1 cellular context compared by ENCODE assay signal in genomic region chr22:26713823-26714449, GRCh38.
A peak's percentile ranks its signal among the peaks of the same experiment; 100 is the strongest.
TF ChIP-seq lines count a peak whose summit lies in the region.

No MANE protein-coding gene starts in this region.

TF ChIP-seq in HepG2, 621 proteins besides CTCF, POLR2A, EP300 and RAD21:
- TF ChIP-seq ZBTB2 (CRISPR knock-in tag; IDR thresholded peaks at IDR 0.05; ENCODE audit: low read depth) (no peak), TBX3 (IDR thresholded peaks at IDR 0.05; ENCODE audit: borderline replicate concordance) (peak; percentile 20; the same call in 1 of the 2 replicates), MAFK (conservative IDR thresholded peaks at IDR 0.05 in 1 of 2, IDR thresholded peaks at IDR 0.05 in 1 of 2; ENCODE audit: low read length in 2 of 2) (0 out of 4 replicates have a peak, but pooled peaks of 1 of the 2 experiments have one; percentile 9)
